Comparison of ENCODE assay signal across 14 cellular contexts in genomic region chr4:18816228-18816891, GRCh38.
DNase-seq lines count a peak whose midpoint lies in the region; ATAC-seq lines count a peak whose summit lies in the region.
"Had no signal": no experiment of that assay in that cellular context is flagged by ENCODE, and none has a peak within 500 bp of the region (broad histone marks: within the 10 kb centered on the region; RNA-seq: fewer than 3 reads in every experiment).

No MANE protein-coding gene starts in this region.

- ATAC-seq in HG03097 (IDR thresholded peaks at IDR 0.05; ENCODE audit: low FRiP score, unreplicated experiment) (no peak), GM18861 (IDR thresholded peaks at IDR 0.05; ENCODE audit: unreplicated experiment) (no peak)
- ATAC-seq: GM12878 had no signal

- DNase-seq in EH (ENCODE audit: low read depth) (peak; percentile 2), HT1080 (ENCODE audit: low read depth) (peak; percentile 66), RPMI7951 (ENCODE audit: low read depth) (peak; percentile 6), HT-29 (ENCODE audit: low spot score) (no peak)
- DNase-seq: C1 segment of cervical spinal cord; CD4-positive, alpha-beta memory T cell; DMS153; DND-41; GDM1; H7; HCEC 1CT had no signal
